27 cellular contexts compared by ENCODE assay signal in the genomic region with DNA sequence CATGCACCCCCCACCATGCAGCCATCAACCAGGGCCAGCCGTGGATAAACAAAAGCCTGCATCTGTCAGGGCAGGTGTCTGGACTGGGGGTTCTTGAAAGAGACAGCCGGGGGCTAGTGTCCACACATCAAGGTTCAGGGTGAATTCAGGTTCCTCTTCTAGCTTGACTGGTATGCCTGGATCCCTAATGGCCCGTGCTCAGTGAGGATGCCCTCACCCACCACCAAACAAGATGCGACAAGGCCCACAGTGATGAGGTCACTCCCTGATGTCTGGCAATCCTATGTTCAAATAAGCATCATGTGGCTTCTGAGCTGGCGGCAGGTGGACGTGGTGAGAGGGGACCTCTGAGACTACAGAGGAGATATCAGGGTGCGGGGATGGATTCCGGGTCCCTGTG.
"Had no signal": no experiment of that assay in that cellular context is flagged by ENCODE, and none has a peak within 500 bp of the region (broad histone marks: within the 10 kb centered on the region; RNA-seq: fewer than 3 reads in every experiment).

No MANE protein-coding gene starts in this region.

- ATAC-seq: activated CD4-positive, alpha-beta T cell treated with anti-CD3 and anti-CD28 coated beads for 36 hours; activated CD4-positive, CD25-positive, alpha-beta regulatory T cell treated with anti-CD3 and anti-CD28 coated beads, Interleukin-2, amount 50 U/mL, for 24 hours; activated CD8-positive, alpha-beta T cell treated with anti-CD3 and anti-CD28 coated beads, Interleukin-2, amount 10 ng/mL, durations not matched to agents 7 days and 5 days; PC-3; WTC11 had no signal

- DNase-seq: activated CD4-positive, alpha-beta T cell treated with anti-CD3 and anti-CD28 coated beads for 36 hours; activated CD4-positive, alpha-beta T cell treated with anti-CD3 and anti-CD28 coated beads, Interleukin-2, amount 10 ng/mL, durations not matched to agents 7 days and 5 days; activated CD4-positive, alpha-beta T cell treated with anti-CD3 and anti-CD28 coated beads, Interleukin-2, amount 50 U/mL, for 48 hours; activated CD8-positive, alpha-beta T cell treated with anti-CD3 and anti-CD28 coated beads, Interleukin-2, amount 10 ng/mL, durations not matched to agents 7 days and 5 days; activated gamma-delta T cell; activated naive CD4-positive, alpha-beta T cell treated with Interleukin-2 at 50 U/mL for 16 hours; activated naive CD8-positive, alpha-beta T cell treated with anti-CD3 and anti-CD28 coated beads, Interleukin-2, amount 10 ng/mL, durations not matched to agents 7 days and 5 days; activated T-cell treated with anti-CD3 and anti-CD28 coated beads, Interleukin-2, amount 50 U/mL, for 24 hours; amygdala; MM.1S; MV-4-11; NCI-H1092; NCI-H1417; NCI-H1694; NCI-H1930; NCI-H2081 treated with DMSO at 0.1 percent for 48 hours; NCI-H345; NCI-H524 treated with DMSO at 0.1 percent for 48 hours; NCI-H748 treated with DMSO at 0.1 percent for 48 hours; NK-92 treated with Interleukin-12 subunit alpha and Interleukin-12 subunit beta, amount 100 ng/mL, for 24 hours; PC-3; Peyer's patch; RPMI8226; SHP77 treated with DMSO at 0.1 percent for 48 hours; SK-N-SH had no signal
